In genomic region chr11:65931773-65932557, GRCh38 we compare ENCODE assay signal across 18 cellular contexts. TPM values are rescaled to one million over a fixed set of nuclear protein-coding genes. Genes with fewer than 3 reads are reported as not detected.
DNase-seq lines count a peak whose midpoint lies in the region; ATAC-seq and TF ChIP-seq lines count a peak whose summit lies in the region.
"Had no signal": no experiment of that assay in that cellular context is flagged by ENCODE, and none has a peak within 500 bp of the region (broad histone marks: within the 10 kb centered on the region; RNA-seq: fewer than 3 reads in every experiment).

No MANE protein-coding gene starts in this region.

- H3K4me1 ChIP-seq in ES-I3 (ENCODE audit: insufficient read depth, low read length) (peaks cover 9% of the 10 kb centered on the region; the same call in 1 of the 2 replicates), IMR-90 (ENCODE audit: control insufficient read depth, insufficient read depth, low read length) (peaks cover 4% of the 10 kb centered on the region; the same call in 1 of the 2 replicates)
- peaks cover 23% of the 10 kb centered on the region for H3K4me1 ChIP-seq in CD4-positive, alpha-beta memory T cell (ENCODE audit: insufficient read depth, low read length)
- H3K4me1 ChIP-seq: vagina had no signal

- peak overlapping the region; percentile 74 for H2AFZ ChIP-seq in IMR-90 (replicated peaks; ENCODE audit: low read length, poor library complexity)

- H2BK5ac ChIP-seq in IMR-90 (ENCODE audit: low read depth, low read length, poor library complexity, severe bottlenecking) = no peak overlapping the region

- H3K36me3 ChIP-seq in ES-I3 (ENCODE audit: insufficient read depth, low read length) (no peaks in the 10 kb centered on the region), IMR-90 (ENCODE audit: control insufficient read depth, insufficient read depth, low read length) (no peaks in the 10 kb centered on the region)
- no peaks in the 10 kb centered on the region for H3K36me3 ChIP-seq in CD4-positive, alpha-beta memory T cell (ENCODE audit: insufficient read depth, low read length)
- H3K36me3 ChIP-seq: left lung, vagina had no signal

- no peak overlapping the region for H3K56ac ChIP-seq in IMR-90 (ENCODE audit: extremely low read depth, insufficient read depth, low read length)

- H2BK15ac ChIP-seq in IMR-90 (ENCODE audit: low read depth, low read length) = no peak overlapping the region

- dilution Hi-C loops in IMR-90 (cut with HindIII; ENCODE audit: low sequenced_read_pairs, unreplicated experiment) = no loop called here

- TF ChIP-seq CTCF in IMR-90 (conservative IDR thresholded peaks at IDR 0.05; ENCODE audit: low read depth, low read length) = no peak

- H3K27me3 Mint-ChIP-seq in activated naive CD8-positive, alpha-beta T cell treated with anti-CD3 and anti-CD28 coated beads for 36 hours = no peaks in the 10 kb centered on the region
- no peaks in the 10 kb centered on the region for H3K27me3 Mint-ChIP-seq in naive thymus-derived CD8-positive, alpha-beta T cell
- no peaks in the 10 kb centered on the region for H3K27me3 Mint-ChIP-seq in CD4-positive, alpha-beta memory T cell
- H3K27me3 Mint-ChIP-seq: activated naive CD4-positive, alpha-beta T cell treated with anti-CD3 and anti-CD28 coated beads, Interleukin-2, amount 10 ng/mL, durations not matched to agents 7 days and 5 days had no signal

- WGBS in IMR-90 (ENCODE audit: extremely low coverage in 2 of 2, insufficient read length in 1 of 2), 2 experiments = 80% methylated on average over 3 of the region's 13 CpGs; no CpG with 5 or more reads in 1 of the 2 experiments

- no peak overlapping the region for H2BK20ac ChIP-seq in IMR-90 (ENCODE audit: low read depth, low read length)

- peaks cover 0 to 3% of the 10 kb centered on the region in 2 experiments; a peak in 2 of 4 replicates for H3K79me1 ChIP-seq in IMR-90 (ENCODE audit: low read depth in 1 of 2, low read length in 2 of 2)

- H4K5ac ChIP-seq in IMR-90 (ENCODE audit: low read depth, low read length) = no peak overlapping the region

- no peak overlapping the region for H3K27ac ChIP-seq in IMR-90 (ENCODE audit: insufficient read depth, low read length)
- H3K27ac ChIP-seq in CD4-positive, alpha-beta memory T cell (ENCODE audit: low read depth, low read length) = no peak overlapping the region
- H3K27ac ChIP-seq: C4-2B, left lung, vagina had no signal

- H3K4me1 Mint-ChIP-seq in activated naive CD8-positive, alpha-beta T cell treated with anti-CD3 and anti-CD28 coated beads for 36 hours = peaks cover 42% of the 10 kb centered on the region
- peaks cover 22 to 53% (median 42%) of the 10 kb centered on the region in 4 donors for H3K4me1 Mint-ChIP-seq in naive thymus-derived CD8-positive, alpha-beta T cell
- H3K4me1 Mint-ChIP-seq in CD4-positive, alpha-beta memory T cell = peaks cover 15 to 27% (median 20%) of the 10 kb centered on the region in 4 donors

- DNase-seq in IMR-90 (no peak), mesenteric fat pad (ENCODE audit: low spot score) (no peak)
- DNase-seq in activated naive CD8-positive, alpha-beta T cell treated with anti-CD3 and anti-CD28 coated beads for 36 hours = no peak
- peak in 6 of 10 donors; percentile 23 to 71 (median 36) for DNase-seq in naive thymus-derived CD8-positive, alpha-beta T cell
- no peak for DNase-seq in CD4-positive, alpha-beta memory T cell
- DNase-seq: activated naive CD4-positive, alpha-beta T cell treated with anti-CD3 and anti-CD28 coated beads, Interleukin-2, amount 10 ng/mL, durations not matched to agents 7 days and 5 days; effector CD8-positive, alpha-beta T cell; left lung; NK-92 treated with Interleukin-12 subunit alpha and Interleukin-12 subunit beta, amount 100 ng/mL, for 24 hours; stimulated activated CD4-positive, alpha-beta T cell treated with anti-CD3 and anti-CD28 coated beads, Interleukin-15, amount 100 ng/mL, for 24 hours had no signal

- H3K9me3 ChIP-seq in ES-I3 (ENCODE audit: control insufficient read depth, insufficient read depth, low read length) = no peaks in the 10 kb centered on the region
- no peaks in the 10 kb centered on the region for H3K9me3 ChIP-seq in IMR-90 (ENCODE audit: control insufficient read depth, insufficient read depth, low read length)
- H3K9me3 ChIP-seq in CD4-positive, alpha-beta memory T cell (ENCODE audit: control insufficient read depth in 1 of 2, low read length in 2 of 2) = no peaks in the 10 kb centered on the region
- H3K9me3 ChIP-seq: left lung, vagina had no signal

- H3K9me1 ChIP-seq in IMR-90 (ENCODE audit: insufficient read depth, low read length) = no peaks in the 10 kb centered on the region; the same call in 1 of the 2 replicates

- peaks cover 2% of the 10 kb centered on the region for H3K36me3 Mint-ChIP-seq in activated naive CD8-positive, alpha-beta T cell treated with anti-CD3 and anti-CD28 coated beads for 36 hours
- H3K36me3 Mint-ChIP-seq in naive thymus-derived CD8-positive, alpha-beta T cell = no peaks in the 10 kb centered on the region
- no peaks in the 10 kb centered on the region for H3K36me3 Mint-ChIP-seq in CD4-positive, alpha-beta memory T cell

- no peak overlapping the region for H3K4ac ChIP-seq in IMR-90 (ENCODE audit: low read depth, low read length)

- H3K4me3 ChIP-seq in IMR-90 (ENCODE audit: insufficient read depth, low read depth, low read length) = no peak overlapping the region
- H3K4me3 ChIP-seq in CD4-positive, alpha-beta memory T cell (ENCODE audit: low read length in 2 of 2) = no peak overlapping the region
- H3K4me3 ChIP-seq: left lung, vagina had no signal

- H3K23ac ChIP-seq in IMR-90 (ENCODE audit: low read depth, low read length) = no peak overlapping the region

- peak overlapping the region; percentile 54; the same call in 1 of the 2 replicates for H3K9ac ChIP-seq in ES-I3 (ENCODE audit: low read depth, low read length)
- no peak overlapping the region for H3K9ac ChIP-seq in IMR-90 (ENCODE audit: low read depth, low read length)

- no peak for TF ChIP-seq POLR2A in IMR-90 (IDR thresholded peaks at IDR 0.05; ENCODE audit: low read depth, low read length)

- H4K8ac ChIP-seq in IMR-90 (ENCODE audit: low read depth in 2 of 2, low read length in 2 of 2) = no peak overlapping the region

- in situ Hi-C loops in IMR-90 (cut with MboI; ENCODE audit: low sequenced_read_pairs) = no loop called here

- no peaks in the 10 kb centered on the region for H4K20me1 ChIP-seq in IMR-90 (ENCODE audit: insufficient read depth, low read length)

- ATAC-seq in IMR-90 (ENCODE audit: low read depth) (no peak; the same call in 1 of the 2 replicates), GM18868 (IDR thresholded peaks at IDR 0.05; ENCODE audit: unreplicated experiment) (no peak)
- peak; percentile 33 to 42 for ATAC-seq in naive thymus-derived CD8-positive, alpha-beta T cell
- ATAC-seq: left lung had no signal

- H3K4me3 Mint-ChIP-seq in activated naive CD8-positive, alpha-beta T cell treated with anti-CD3 and anti-CD28 coated beads for 36 hours = no peak overlapping the region
- H3K4me3 Mint-ChIP-seq in naive thymus-derived CD8-positive, alpha-beta T cell = peak overlapping the region in 5 of 10 donors; percentile 12 to 62 (median 51)
- H3K4me3 Mint-ChIP-seq in CD4-positive, alpha-beta memory T cell = no peak overlapping the region
- H3K4me3 Mint-ChIP-seq: activated naive CD4-positive, alpha-beta T cell treated with anti-CD3 and anti-CD28 coated beads, Interleukin-2, amount 10 ng/mL, durations not matched to agents 7 days and 5 days had no signal

- BruUV-seq in IMR-90 (replicated peaks; lab: Mats Ljungman, UMichigan) = no TSS peak

- CTCF ChIA-PET in IMR-90 (lab: Yijun Ruan, JAX) = no interaction called here
- CTCF ChIA-PET in CD4-positive, alpha-beta memory T cell (lab: Charles Lee; ENCODE audit: partially characterized antibody) = interaction anchor here (1.0 to 2.9 kb wide), 3 partner anchors 41 to 54 kb away, joined by 3 to 17 read pairs (median 8); partner anchors contain the start of gene CCDC85B

- no peak overlapping the region for H2AK5ac ChIP-seq in IMR-90 (ENCODE audit: low read depth, low read length)

- H3K9me3 Mint-ChIP-seq in activated naive CD8-positive, alpha-beta T cell treated with anti-CD3 and anti-CD28 coated beads for 36 hours = no peaks in the 10 kb centered on the region
- H3K9me3 Mint-ChIP-seq in naive thymus-derived CD8-positive, alpha-beta T cell = no peaks in the 10 kb centered on the region
- H3K9me3 Mint-ChIP-seq in CD4-positive, alpha-beta memory T cell = no peaks in the 10 kb centered on the region
- H3K9me3 Mint-ChIP-seq: activated naive CD4-positive, alpha-beta T cell treated with anti-CD3 and anti-CD28 coated beads, Interleukin-2, amount 10 ng/mL, durations not matched to agents 7 days and 5 days had no signal

- no peak overlapping the region for H2BK120ac ChIP-seq in IMR-90 (ENCODE audit: low read depth, low read length)

- intact Hi-C loops in IMR-90 (cut with micrococcal nuclease) = no loop called here
- intact Hi-C loops in CD4-positive, alpha-beta memory T cell (cut with micrococcal nuclease) = no loop called here

- peak overlapping the region; percentile 60 for H3K27ac Mint-ChIP-seq in activated naive CD8-positive, alpha-beta T cell treated with anti-CD3 and anti-CD28 coated beads for 36 hours
- peak overlapping the region; percentile 25 to 90 (median 84) for H3K27ac Mint-ChIP-seq in naive thymus-derived CD8-positive, alpha-beta T cell
- H3K27ac Mint-ChIP-seq in CD4-positive, alpha-beta memory T cell = peak overlapping the region in 1 of 7 donors; percentile 70
- H3K27ac Mint-ChIP-seq: activated naive CD4-positive, alpha-beta T cell treated with anti-CD3 and anti-CD28 coated beads, Interleukin-2, amount 10 ng/mL, durations not matched to agents 7 days and 5 days had no signal

- no peak overlapping the region for H3K4me2 ChIP-seq in IMR-90 (ENCODE audit: low read depth, low read length)

- no peak for TF ChIP-seq RAD21 in IMR-90 (IDR thresholded peaks at IDR 0.05; ENCODE audit: low read length)

- H3K18ac ChIP-seq in IMR-90 (ENCODE audit: low read depth, low read length) = no peak overlapping the region

- H3K27me3 ChIP-seq in IMR-90 (ENCODE audit: control insufficient read depth, insufficient read depth, low read length) = no peaks in the 10 kb centered on the region
- H3K27me3 ChIP-seq in CD4-positive, alpha-beta memory T cell (ENCODE audit: insufficient read depth, low read length) = no peaks in the 10 kb centered on the region
- H3K27me3 ChIP-seq: vagina had no signal

- H3K14ac ChIP-seq in IMR-90 (replicated peaks; ENCODE audit: low read depth, low read length) = no peak overlapping the region

- POLR2A ChIA-PET in IMR-90 (lab: Charles Lee; ENCODE audit: unreplicated experiment) = interaction anchor here (0.6 kb wide), 1 partner anchor 9 kb away, joined by 3 read pairs; no protein-coding TSS in a partner anchor
- POLR2A ChIA-PET in naive thymus-derived CD8-positive, alpha-beta T cell (lab: Charles Lee) = interaction anchor here (0.7 to 8.2 kb wide), 14 partner anchors 9 to 72 kb away, joined by 3 to 151 read pairs (median 4); partner anchors contain the start of genes BANF1, CCDC85B, EIF1AD and FIBP
- POLR2A ChIA-PET in CD4-positive, alpha-beta memory T cell (lab: Charles Lee; ENCODE audit: partially characterized antibody) = interaction anchor here (1.0 to 1.7 kb wide), 3 partner anchors 12 to 41 kb away, joined by 3 to 5 read pairs (median 4); partner anchors contain the start of genes C11orf68 and CCDC85B

- H4K91ac ChIP-seq in IMR-90 (ENCODE audit: insufficient read depth, low read depth, low read length) = no peak overlapping the region

- no peak overlapping the region for H2AK9ac ChIP-seq in IMR-90 (replicated peaks; ENCODE audit: low read depth, low read length, poor library complexity)

RNA-seq across cellular contexts. Expression of gene DRAP1, which starts 12.7 kb away (rescaled TPM):
- total RNA-seq in IMR-90 (2012; rRNA removed) = 237 and 339 TPM in 2 replicates
- 344 and 428 TPM in 2 replicates for polyA plus RNA-seq in IMR-90 (2012; rRNA removed)
- 436 and 1,014 TPM in 2 replicates for polyA plus RNA-seq in IMR-90 (2012; cell fraction: cytosol; rRNA removed)
- 331 and 343 TPM in 2 replicates for polyA plus RNA-seq in IMR-90 (2012; cell fraction: nucleus; rRNA removed; ENCODE audit: low replicate concordance)
- total RNA-seq in activated naive CD8-positive, alpha-beta T cell treated with anti-CD3 and anti-CD28 coated beads for 36 hours = 100 to 1,000 TPM; 108 to 109 TPM
- 10 to 100 TPM; 73.1 to 75.8 TPM for total RNA-seq in naive thymus-derived CD8-positive, alpha-beta T cell
- polyA plus RNA-seq in naive thymus-derived CD8-positive, alpha-beta T cell = 100 to 1,000 TPM; 103 to 112 (median 110) TPM
- total RNA-seq in CD4-positive, alpha-beta memory T cell = 10 to 100 TPM; 78.2 to 78.7 TPM
- 100 to 1,000 TPM in 1 of 2 donors, 10 to 100 TPM in 1; 90.4 to 102 TPM for polyA plus RNA-seq in CD4-positive, alpha-beta memory T cell
- 87.0 TPM for total RNA-seq in mesenteric fat pad

RNA-seq across cellular contexts. Expression of gene C11orf68, which starts 13.1 kb away (rescaled TPM):
- total RNA-seq in IMR-90 (2012; rRNA removed) (19.4 and 20.3 TPM in 2 replicates), mesenteric fat pad (33.4 TPM)
- 96.1 and 104 TPM in 2 replicates for polyA plus RNA-seq in IMR-90 (2012; rRNA removed)
- 50.5 and 108 TPM in 2 replicates for polyA plus RNA-seq in IMR-90 (2012; cell fraction: cytosol; rRNA removed)
- polyA plus RNA-seq in IMR-90 (2012; cell fraction: nucleus; rRNA removed; ENCODE audit: low replicate concordance) = 35.8 and 75.8 TPM in 2 replicates
- 10 to 100 TPM; 16.8 to 16.9 TPM for total RNA-seq in activated naive CD8-positive, alpha-beta T cell treated with anti-CD3 and anti-CD28 coated beads for 36 hours
- 10 to 100 TPM; 53.5 to 57.8 TPM for total RNA-seq in naive thymus-derived CD8-positive, alpha-beta T cell
- polyA plus RNA-seq in naive thymus-derived CD8-positive, alpha-beta T cell = 10 to 100 TPM; 46.0 to 82.2 (median 67.3) TPM
- 10 to 100 TPM; 57.1 to 59.5 TPM for total RNA-seq in CD4-positive, alpha-beta memory T cell
- polyA plus RNA-seq in CD4-positive, alpha-beta memory T cell = 10 to 100 TPM; 48.0 to 81.6 TPM

RNA-seq across cellular contexts. Expression of gene TSGA10IP, which starts 13.3 kb away (rescaled TPM):
- total RNA-seq in IMR-90 (2012; rRNA removed) = under 0.01 TPM in 1 of 2 replicates, not detected in the other
- polyA plus RNA-seq in IMR-90 (2012; rRNA removed) = 0.19 and 0.21 TPM in 2 replicates
- polyA plus RNA-seq in IMR-90 (2012; cell fraction: cytosol; rRNA removed) = 0.13 and 0.22 TPM in 2 replicates
- polyA plus RNA-seq in IMR-90 (2012; cell fraction: nucleus; rRNA removed; ENCODE audit: low replicate concordance) = 0.12 and 0.28 TPM in 2 replicates
- total RNA-seq in activated naive CD8-positive, alpha-beta T cell treated with anti-CD3 and anti-CD28 coated beads for 36 hours = not detected
- not detected for total RNA-seq in naive thymus-derived CD8-positive, alpha-beta T cell
- polyA plus RNA-seq in naive thymus-derived CD8-positive, alpha-beta T cell = not detected
- not detected for total RNA-seq in CD4-positive, alpha-beta memory T cell
- not detected for polyA plus RNA-seq in CD4-positive, alpha-beta memory T cell
- total RNA-seq in mesenteric fat pad = not detected
- total RNA-seq: bronchial epithelial cell, Daoy, fibroblast of villous mesenchyme, left lung, pulmonary artery endothelial cell, vagina had no signal

RNA-seq across cellular contexts. Expression of gene SART1, which starts 29.6 kb away (rescaled TPM):
- total RNA-seq in IMR-90 (2012; rRNA removed) = 25.5 and 32.5 TPM in 2 replicates
- 42.2 and 43.5 TPM in 2 replicates for polyA plus RNA-seq in IMR-90 (2012; rRNA removed)
- 24.2 and 30.0 TPM in 2 replicates for polyA plus RNA-seq in IMR-90 (2012; cell fraction: cytosol; rRNA removed)
- polyA plus RNA-seq in IMR-90 (2012; cell fraction: nucleus; rRNA removed; ENCODE audit: low replicate concordance) = 59.8 and 62.4 TPM in 2 replicates
- 10 to 100 TPM; 59.6 to 62.6 TPM for total RNA-seq in activated naive CD8-positive, alpha-beta T cell treated with anti-CD3 and anti-CD28 coated beads for 36 hours
- 10 to 100 TPM; 81.9 to 91.9 TPM for total RNA-seq in naive thymus-derived CD8-positive, alpha-beta T cell
- 10 to 100 TPM; 16.2 to 57.3 (median 30.4) TPM for polyA plus RNA-seq in naive thymus-derived CD8-positive, alpha-beta T cell
- 10 to 100 TPM; 83.9 to 90.6 TPM for total RNA-seq in CD4-positive, alpha-beta memory T cell
- polyA plus RNA-seq in CD4-positive, alpha-beta memory T cell = 10 to 100 TPM; 11.5 to 50.5 TPM
- total RNA-seq in mesenteric fat pad = 47.9 TPM

RNA-seq across cellular contexts. Expression of gene FOSL1, which starts 31.8 kb away (rescaled TPM):
- total RNA-seq in IMR-90 (2012; rRNA removed) (17.2 and 26.1 TPM in 2 replicates), mesenteric fat pad (58.3 TPM)
- 97.4 and 107 TPM in 2 replicates for polyA plus RNA-seq in IMR-90 (2012; rRNA removed)
- 49.5 and 52.7 TPM in 2 replicates for polyA plus RNA-seq in IMR-90 (2012; cell fraction: cytosol; rRNA removed)
- 81.8 and 101 TPM in 2 replicates for polyA plus RNA-seq in IMR-90 (2012; cell fraction: nucleus; rRNA removed; ENCODE audit: low replicate concordance)
- total RNA-seq in activated naive CD8-positive, alpha-beta T cell treated with anti-CD3 and anti-CD28 coated beads for 36 hours = 10 to 100 TPM; 15.8 to 16.0 TPM
- total RNA-seq in naive thymus-derived CD8-positive, alpha-beta T cell = not detected
- under 1 TPM in 2 of 3 donors, not detected in 1; 0.17 to 0.22 TPM for polyA plus RNA-seq in naive thymus-derived CD8-positive, alpha-beta T cell
- under 1 TPM; 0.39 to 0.79 TPM for total RNA-seq in CD4-positive, alpha-beta memory T cell
- polyA plus RNA-seq in CD4-positive, alpha-beta memory T cell = under 1 TPM in 1 of 2 donors, not detected in 1; 0.81 TPM

Comparison
In these comparisons a context has a peak if more than half of its experiments do, and no peak if none do; other contexts are left out.
1. ATAC-seq: peak in naive thymus-derived CD8-positive, alpha-beta T cell (2 of 2); none in IMR-90 (single experiment) and GM18868 (single experiment).
2. DNase-seq: peak in naive thymus-derived CD8-positive, alpha-beta T cell (6 of 10); none in IMR-90 (single experiment), activated naive CD8-positive, alpha-beta T cell treated with anti-CD3 and anti-CD28 coated beads for 36 hours (single experiment), CD4-positive, alpha-beta memory T cell (0 of 5) and mesenteric fat pad (single experiment).